8 cellular contexts compared by ENCODE assay signal in the genomic region with DNA sequence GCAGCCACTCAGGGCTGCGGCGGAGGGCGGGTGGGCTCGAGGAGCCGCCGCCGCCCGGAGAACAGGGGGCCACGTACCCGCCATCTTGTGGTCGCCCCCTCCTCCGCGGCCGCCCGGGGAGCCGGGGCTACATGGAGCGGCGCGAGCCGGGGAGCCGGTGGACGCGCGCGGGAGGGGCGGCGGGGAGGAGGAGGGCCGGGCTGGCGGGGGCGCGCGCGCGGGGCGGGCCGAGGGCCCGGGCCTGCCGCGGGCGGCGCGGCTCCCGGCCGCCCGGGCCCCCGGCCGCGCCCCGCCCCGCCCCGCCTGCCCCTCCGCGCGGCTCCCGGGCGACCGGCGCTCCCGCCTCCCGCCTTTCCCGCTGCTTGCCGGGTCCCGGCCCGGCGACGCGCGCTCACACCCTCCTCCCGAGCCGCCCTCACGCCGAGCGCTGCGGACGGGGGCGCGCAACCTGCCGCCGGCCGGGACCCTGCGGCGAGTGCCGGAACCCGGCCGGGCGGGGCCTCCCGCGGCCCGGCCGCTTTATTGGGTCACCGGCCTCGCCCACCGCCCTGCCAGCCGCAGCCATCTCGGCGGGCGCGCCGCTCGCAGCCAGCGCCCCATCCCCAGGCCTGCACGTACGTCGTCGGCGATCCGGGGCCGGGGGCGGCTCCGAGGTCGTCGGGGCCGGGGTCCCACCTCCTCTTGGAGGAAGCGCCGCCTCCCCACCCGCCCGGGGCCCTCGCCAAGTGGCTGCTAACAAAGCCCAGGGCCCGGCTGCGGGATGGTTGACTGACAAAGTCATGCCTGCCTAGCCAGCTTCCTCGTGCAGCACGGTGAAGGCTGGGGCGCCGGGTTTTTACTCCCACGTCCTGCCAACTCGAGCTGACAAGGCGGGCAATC. TPM values are rescaled to one million over a fixed set of nuclear protein-coding genes. Genes with fewer than 3 reads are reported as not detected.
A peak's percentile ranks its signal among the peaks of the same experiment; 100 is the strongest.
DNase-seq lines count a peak whose midpoint lies in the region; ATAC-seq and TF ChIP-seq lines count a peak whose summit lies in the region.

A gene with protein sequence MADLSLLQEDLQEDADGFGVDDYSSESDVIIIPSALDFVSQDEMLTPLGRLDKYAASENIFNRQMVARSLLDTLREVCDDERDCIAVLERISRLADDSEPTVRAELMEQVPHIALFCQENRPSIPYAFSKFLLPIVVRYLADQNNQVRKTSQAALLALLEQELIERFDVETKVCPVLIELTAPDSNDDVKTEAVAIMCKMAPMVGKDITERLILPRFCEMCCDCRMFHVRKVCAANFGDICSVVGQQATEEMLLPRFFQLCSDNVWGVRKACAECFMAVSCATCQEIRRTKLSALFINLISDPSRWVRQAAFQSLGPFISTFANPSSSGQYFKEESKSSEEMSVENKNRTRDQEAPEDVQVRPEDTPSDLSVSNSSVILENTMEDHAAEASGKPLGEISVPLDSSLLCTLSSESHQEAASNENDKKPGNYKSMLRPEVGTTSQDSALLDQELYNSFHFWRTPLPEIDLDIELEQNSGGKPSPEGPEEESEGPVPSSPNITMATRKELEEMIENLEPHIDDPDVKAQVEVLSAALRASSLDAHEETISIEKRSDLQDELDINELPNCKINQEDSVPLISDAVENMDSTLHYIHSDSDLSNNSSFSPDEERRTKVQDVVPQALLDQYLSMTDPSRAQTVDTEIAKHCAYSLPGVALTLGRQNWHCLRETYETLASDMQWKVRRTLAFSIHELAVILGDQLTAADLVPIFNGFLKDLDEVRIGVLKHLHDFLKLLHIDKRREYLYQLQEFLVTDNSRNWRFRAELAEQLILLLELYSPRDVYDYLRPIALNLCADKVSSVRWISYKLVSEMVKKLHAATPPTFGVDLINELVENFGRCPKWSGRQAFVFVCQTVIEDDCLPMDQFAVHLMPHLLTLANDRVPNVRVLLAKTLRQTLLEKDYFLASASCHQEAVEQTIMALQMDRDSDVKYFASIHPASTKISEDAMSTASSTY (minus strand): TSS at position 159 of the 879 bp plus-strand sequence. CDS start 75 bp downstream, at position 84.

- peak within 1 kb of the TSS; percentile 87 for H3K4me2 ChIP-seq in trophoblast cell (ENCODE audit: low read length)

- intact Hi-C loops in heart left ventricle (cut with DNase I) (loop anchor here in 6 of 10 donors (1.0 to 10.0 kb wide), 8 partner anchors 29 to 310 kb away; a partner anchor contains a TSS), transverse colon (cut with DNase I; ENCODE audit: low total_unique reads) (no loop called here)

- H3K79me1 ChIP-seq in trophoblast cell (ENCODE audit: low read length), result peaks cover 18% of the 10 kb centered on the region

- peak within 1 kb of the TSS; percentile 76 for H2AK5ac ChIP-seq in trophoblast cell (ENCODE audit: low read length)

- H3K27ac ChIP-seq in adipose tissue (ENCODE audit: low read depth, low read length), result peak within 1 kb of the TSS; percentile 83
- H3K27ac ChIP-seq in heart left ventricle, result peak within 1 kb of the TSS; percentile 92 to 99 (median 97)
- peak within 1 kb of the TSS; percentile 100 for H3K27ac ChIP-seq in trophoblast cell (ENCODE audit: low read depth, low read length)
- peak within 1 kb of the TSS; percentile 94 to 98 (median 98) for H3K27ac ChIP-seq in transverse colon

- H2BK5ac ChIP-seq in trophoblast cell (ENCODE audit: low read depth, low read length, poor library complexity), result peak within 1 kb of the TSS; percentile 97

- TF ChIP-seq CTCF in heart left ventricle (IDR thresholded peaks at IDR 0.05), result no peak
- TF ChIP-seq CTCF in transverse colon (IDR thresholded peaks at IDR 0.05), result no peak

- peak; percentile 62 for ATAC-seq in GM21825 (IDR thresholded peaks at IDR 0.05; ENCODE audit: unreplicated experiment)
- ATAC-seq in heart left ventricle, result peak; percentile 44 to 86 (median 78)

- TF ChIP-seq EP300 in transverse colon (IDR thresholded peaks at IDR 0.05; ENCODE audit: low read depth), result no peak

- peak within 1 kb of the TSS; percentile 98 for H3K18ac ChIP-seq in trophoblast cell (ENCODE audit: low read length)

- H3K36me3 ChIP-seq in heart left ventricle (peaks cover 0 to 13% (median 6%) of the 10 kb centered on the region in 9 donors), trophoblast cell (ENCODE audit: control insufficient read depth in 1 of 2, insufficient read depth in 2 of 2, low read length in 2 of 2) (peaks cover 0 to 10% of the 10 kb centered on the region in 2 experiments), transverse colon (no peaks in the 10 kb centered on the region)

- H2AFZ ChIP-seq in trophoblast cell (ENCODE audit: insufficient read depth, low read length, poor library complexity), result peak within 1 kb of the TSS; percentile 99

- H3K27me3 ChIP-seq in heart left ventricle, result no peaks in the 10 kb centered on the region
- H3K27me3 ChIP-seq in trophoblast cell (ENCODE audit: insufficient read depth, low read length), result no peaks in the 10 kb centered on the region
- no peaks in the 10 kb centered on the region for H3K27me3 ChIP-seq in transverse colon

- TF ChIP-seq POLR2A in heart left ventricle (IDR thresholded peaks at IDR 0.05), result peak in 1 of 2 donors; percentile 29
- no peak for TF ChIP-seq POLR2A in transverse colon (IDR thresholded peaks at IDR 0.05)

- peak within 1 kb of the TSS; percentile 95 for H3K9ac ChIP-seq in trophoblast cell (ENCODE audit: low read length)

- H2BK120ac ChIP-seq in trophoblast cell (ENCODE audit: insufficient read depth, low read length, poor library complexity), result peak within 1 kb of the TSS; percentile 92

- DNase-seq in EH (ENCODE audit: low read depth) (peak; percentile 72), LoVo (ENCODE audit: low spot score) (peak; percentile 63), T-helper 1 cell (peak; percentile 50 to 73 (median 58)), heart left ventricle (peak; percentile 83 to 90 (median 88)), trophoblast cell (peak; percentile 67 to 74), transverse colon (peak; percentile 81)

- H3K23ac ChIP-seq in trophoblast cell (ENCODE audit: low read length), result no peak within 1 kb of the TSS

- peaks cover 0 to 43% (median 25%) of the 10 kb centered on the region in 12 donors for H3K4me1 ChIP-seq in heart left ventricle
- H3K4me1 ChIP-seq in trophoblast cell (ENCODE audit: control insufficient read depth in 1 of 2, insufficient read depth in 2 of 2, low read length in 2 of 2), result peaks cover 5 to 8% of the 10 kb centered on the region in 2 experiments
- H3K4me1 ChIP-seq in transverse colon, result peaks cover 3 to 29% (median 19%) of the 10 kb centered on the region in 4 donors

- in situ Hi-C loops in transverse colon (cut with MboI; ENCODE audit: low pct_ligation_motif_present in 1 of 4, low pct_unique_long_range_greater_than_20kb in 1 of 4, low sequenced_read_pairs in 3 of 4), result loop anchor here in 2 of 4 donors (25.0 kb wide), 2 partner anchors 298 to 323 kb away; a partner anchor contains a TSS

- WGBS in adipose tissue, 3 donors, result 0 to 1% (median 1%) methylated on average over 47 to 123 of the region's 127 CpGs
- 0 to 1% (median 1%) methylated on average over 10 to 127 of the region's 127 CpGs for WGBS in heart left ventricle, 4 donors
- WGBS in trophoblast cell (ENCODE audit: extremely low coverage, insufficient coverage, insufficient read length), result no CpG with 5 or more reads among the region's 127 CpGs
- WGBS in transverse colon (ENCODE audit: low coverage in 1 of 2), 2 donors, result 2% methylated on average over 42 of the region's 127 CpGs; no CpG with 5 or more reads in 1 of the 2 donors

- peak within 1 kb of the TSS; percentile 96 for H4K8ac ChIP-seq in trophoblast cell (ENCODE audit: low read depth, low read length)

- peak within 1 kb of the TSS; percentile 91 for H2BK12ac ChIP-seq in trophoblast cell (ENCODE audit: low read length)

- H3K14ac ChIP-seq in trophoblast cell (ENCODE audit: low read length), result peak within 1 kb of the TSS; percentile 92

- H3K79me2 ChIP-seq in trophoblast cell (ENCODE audit: control insufficient read depth, insufficient read depth, low read length, poor library complexity), result peaks cover 14% of the 10 kb centered on the region

- H4K91ac ChIP-seq in trophoblast cell (ENCODE audit: low read depth, low read length), result peak within 1 kb of the TSS; percentile 99

- H4K12ac ChIP-seq in trophoblast cell (ENCODE audit: low read depth, low read length), result peak within 1 kb of the TSS; percentile 85

- peak within 1 kb of the TSS; percentile 94 for H3K4ac ChIP-seq in trophoblast cell (ENCODE audit: low read depth, low read length)

- no peaks in the 10 kb centered on the region for H3K9me3 ChIP-seq in heart left ventricle
- no peaks in the 10 kb centered on the region for H3K9me3 ChIP-seq in trophoblast cell (ENCODE audit: insufficient read depth, low read depth, low read length)
- no peaks in the 10 kb centered on the region for H3K9me3 ChIP-seq in transverse colon

- H3K4me3 ChIP-seq in heart left ventricle (peak within 1 kb of the TSS; percentile 74 to 99 (median 85)), trophoblast cell (ENCODE audit: low read depth, low read length) (peak within 1 kb of the TSS; percentile 90), transverse colon (peak within 1 kb of the TSS; percentile 35 to 96 (median 90))

RNA-seq across cellular contexts. Expression of the gene that starts here (rescaled TPM):
- polyA plus RNA-seq in adipose tissue, result 10 to 100 TPM; 18.0 to 26.8 (median 24.6) TPM
- 10 to 100 TPM; 39.1 to 81.3 (median 63.8) TPM for total RNA-seq in heart left ventricle
- polyA plus RNA-seq in heart left ventricle, result 10 to 100 TPM; 13.9 to 43.4 TPM
- polyA plus RNA-seq in trophoblast cell (2013), result 80.3 and 85.6 TPM in 2 replicates
- 100 to 1,000 TPM in 1 of 4 donors, 10 to 100 TPM in 3; 46.0 to 163 (median 79.2) TPM for total RNA-seq in transverse colon

Comparison
In these comparisons a context has a peak if more than half of its experiments do, and no peak if none do; other contexts are left out.
1. Peak in every context shown above with its lines: DNase-seq, ATAC-seq, H3K4me3 ChIP-seq and H3K27ac ChIP-seq.